In the genomic region with DNA sequence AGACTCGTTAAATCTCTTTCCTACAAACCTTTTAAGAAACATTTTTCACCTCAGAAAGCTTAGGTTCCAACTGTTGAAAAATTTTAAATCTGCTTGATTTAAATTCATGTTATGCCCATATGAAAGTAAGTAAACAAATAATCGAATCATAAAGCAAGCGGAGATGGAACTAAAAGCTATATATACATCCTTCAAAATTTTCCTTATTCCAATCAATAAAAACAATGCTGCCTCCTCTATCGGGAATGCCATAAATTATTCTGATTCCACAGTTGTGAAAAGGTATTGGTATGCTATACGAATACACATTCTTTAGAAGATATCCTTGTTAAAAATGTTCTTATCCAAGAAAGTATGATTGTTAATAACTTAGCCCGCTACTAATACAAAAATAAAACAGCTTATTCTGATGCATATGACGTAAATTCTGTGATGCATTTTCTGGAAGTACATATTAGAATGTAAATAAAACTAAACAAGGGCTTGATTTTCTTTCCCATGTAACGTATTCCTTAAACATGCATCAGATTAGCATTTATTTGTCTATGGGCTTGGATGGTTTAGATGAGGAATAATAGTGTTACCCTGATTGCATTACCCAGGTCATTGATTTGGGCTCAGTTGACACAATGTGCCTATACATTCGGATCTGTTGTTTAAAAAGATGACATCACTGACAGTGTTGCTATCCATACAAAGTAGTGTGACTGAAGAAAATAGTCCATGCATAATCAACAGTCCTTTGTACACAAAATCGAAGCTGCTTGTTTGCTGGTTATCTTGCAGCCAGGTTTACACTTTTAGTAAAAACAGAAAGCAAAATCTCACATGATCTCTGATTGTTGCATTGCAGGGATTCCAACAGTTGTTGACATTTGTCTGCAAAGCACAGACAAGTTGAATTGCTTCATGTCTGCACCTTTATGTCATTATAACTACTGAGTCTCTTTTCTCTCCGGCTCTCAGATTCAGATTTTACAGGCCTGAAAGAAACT, we compare ENCODE assay signal across 1 cellular context.
A peak's percentile ranks its signal among the peaks of the same experiment; 100 is the strongest.
TF ChIP-seq lines count a peak whose summit lies in the region.

No MANE protein-coding gene starts in this region.

TF ChIP-seq in GM12878, 131 proteins besides CTCF, POLR2A, EP300 and RAD21:
- TF ChIP-seq MLLT1 (IDR thresholded peaks at IDR 0.05) = peak; percentile 65
- TF ChIP-seq TCF7 (IDR thresholded peaks at IDR 0.05; ENCODE audit: borderline replicate concordance) = 0 out of 2 replicates have a peak, but pooled peaks have one; percentile 26
- TF ChIP-seq HDAC2 (IDR thresholded peaks at IDR 0.05) = no peak
